9 cellular contexts compared by ENCODE assay signal in the genomic region with DNA sequence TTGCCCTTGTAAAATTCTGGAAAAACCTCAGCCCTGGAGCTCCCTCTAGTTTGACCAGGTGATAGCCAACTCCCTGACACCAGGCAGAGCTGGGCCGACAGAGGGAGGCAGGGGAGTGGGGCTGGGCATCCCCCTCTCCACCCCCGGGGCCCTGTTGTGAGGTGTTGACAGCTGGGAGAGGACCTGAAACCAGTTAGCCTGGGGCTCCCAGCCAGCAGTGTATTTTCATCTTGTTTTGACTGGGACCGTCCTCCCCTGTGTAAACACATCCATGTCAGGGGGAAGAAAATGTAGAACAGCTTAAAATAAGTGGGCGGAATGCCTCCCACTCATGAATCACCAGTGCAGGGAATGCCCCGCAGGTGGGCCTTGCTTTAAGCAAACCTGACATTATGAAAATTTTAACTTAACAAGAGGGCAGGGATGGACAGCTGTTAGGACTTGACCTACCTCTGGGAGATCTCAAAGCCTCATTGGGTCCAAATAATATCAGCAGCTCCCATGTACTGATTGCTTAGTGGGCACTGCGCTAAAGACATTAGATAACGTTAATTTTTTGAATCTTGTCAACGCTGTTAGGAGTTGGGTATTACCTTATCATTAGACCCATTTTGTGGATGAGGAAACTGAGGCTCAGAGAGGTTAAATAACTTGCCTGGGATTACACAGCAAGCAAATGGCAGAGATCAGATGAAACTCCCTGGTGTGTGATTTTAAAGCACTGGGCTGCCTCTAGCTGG. TPM values are rescaled to one million over a fixed set of nuclear protein-coding genes. Genes with fewer than 3 reads are reported as not detected.
DNase-seq lines count a peak whose midpoint lies in the region; ATAC-seq and TF ChIP-seq lines count a peak whose summit lies in the region.
"Had no signal": no experiment of that assay in that cellular context is flagged by ENCODE, and none has a peak within 500 bp of the region (broad histone marks: within the 10 kb centered on the region; RNA-seq: fewer than 3 reads in every experiment).

No MANE protein-coding gene starts in this region.

- H3K27ac ChIP-seq in sigmoid colon: peak overlapping the region; percentile 74 to 83 (median 80)

- H3K4me1 ChIP-seq in sigmoid colon: peaks cover 0 to 66% (median 54%) of the 10 kb centered on the region in 4 donors

- 73 to 77% methylated on average over 8 of the region's 8 CpGs for WGBS in sigmoid colon, 2 donors

- H3K9me3 ChIP-seq in sigmoid colon: no peaks in the 10 kb centered on the region

- H3K27me3 Mint-ChIP-seq in brain: peaks cover 4% of the 10 kb centered on the region
- H3K27me3 Mint-ChIP-seq: stimulated activated naive CD8-positive, alpha-beta T cell treated with anti-CD3 and anti-CD28 coated beads, Interleukin-15, Interleukin-2, amounts not matched to agents 100 ng/mL and 50 ng/mL, for 24 hours had no signal

- ATAC-seq in GM19351 (IDR thresholded peaks at IDR 0.05; ENCODE audit: unreplicated experiment): peak; percentile 84
- peak; percentile 92 for ATAC-seq in HG02852 (IDR thresholded peaks at IDR 0.05; ENCODE audit: unreplicated experiment)
- no peak for ATAC-seq in SK-N-SH treated with all-trans-retinoic acid at 6 μM for 48 hours

- TF ChIP-seq CTCF in brain (conservative IDR thresholded peaks at IDR 0.05) (no peak), sigmoid colon (IDR thresholded peaks at IDR 0.05) (no peak)

- H3K4me3 Mint-ChIP-seq in brain: no peak overlapping the region
- H3K4me3 Mint-ChIP-seq: stimulated activated naive CD8-positive, alpha-beta T cell treated with anti-CD3 and anti-CD28 coated beads, Interleukin-15, Interleukin-2, amounts not matched to agents 100 ng/mL and 50 ng/mL, for 24 hours had no signal

- no peaks in the 10 kb centered on the region for H3K27me3 ChIP-seq in sigmoid colon

- no peaks in the 10 kb centered on the region for H3K36me3 ChIP-seq in sigmoid colon

- H3K4me3 ChIP-seq in sigmoid colon: no peak overlapping the region

- no peak for TF ChIP-seq POLR2A in sigmoid colon (IDR thresholded peaks at IDR 0.05)

- no peaks in the 10 kb centered on the region for H3K36me3 Mint-ChIP-seq in brain

- intact Hi-C loops in sigmoid colon (cut with DNase I): no loop called here

- peaks cover 68% of the 10 kb centered on the region for H3K4me1 Mint-ChIP-seq in brain

- H3K27ac Mint-ChIP-seq in brain: peak overlapping the region in 3 of 5 experiments; percentile 35 to 61 (median 45)
- H3K27ac Mint-ChIP-seq: stimulated activated naive CD8-positive, alpha-beta T cell treated with anti-CD3 and anti-CD28 coated beads, Interleukin-15, Interleukin-2, amounts not matched to agents 100 ng/mL and 50 ng/mL, for 24 hours had no signal

- DNase-seq in sigmoid colon (no peak), SKM-1 treated with dmso at 0.1 percent for 144 hours (lab: John Stamatoyannopoulos, UW; ENCODE audit: unreplicated experiment) (no peak), AG08396 (ENCODE audit: low spot score) (no peak)
- DNase-seq in effector CD4-positive, alpha-beta T cell: no peak

- TF ChIP-seq EP300 in sigmoid colon (IDR thresholded peaks at IDR 0.05): no peak

- H3K9me3 Mint-ChIP-seq in brain: no peaks in the 10 kb centered on the region
- H3K9me3 Mint-ChIP-seq: stimulated activated naive CD8-positive, alpha-beta T cell treated with anti-CD3 and anti-CD28 coated beads, Interleukin-15, Interleukin-2, amounts not matched to agents 100 ng/mL and 50 ng/mL, for 24 hours had no signal

TF ChIP-seq in SK-N-SH treated with all-trans-retinoic acid at 6 μM for 48 hours, 23 proteins besides CTCF, POLR2A, EP300 and RAD21:
- TF ChIP-seq ZNF565 (CRISPR knock-in tag; conservative IDR thresholded peaks at IDR 0.05; ENCODE audit: low read depth) (no peak), ZNF70 (CRISPR knock-in tag; IDR thresholded peaks at IDR 0.05) (no peak)
TF ChIP-seq in SK-N-SH treated with all-trans-retinoic acid at 6 μM for 48 hours: peak in this region for 0.

RNA-seq across cellular contexts. Expression of gene TSC22D3, which starts 45.9 kb away (rescaled TPM):
- polyA plus RNA-seq in brain (ENCODE audit: insufficient read depth, low read depth, low replicate concordance) (44.9 TPM), sigmoid colon (100 to 1,000 TPM in 1 of 3 donors, 10 to 100 TPM in 2; 40.5 to 272 (median 64.9) TPM)
- 100 to 1,000 TPM; 232 to 551 (median 473) TPM for total RNA-seq in sigmoid colon

RNA-seq across cellular contexts. Expression of gene NCBP2L, which starts 47.8 kb away (rescaled TPM):
- not detected for polyA plus RNA-seq in brain (ENCODE audit: insufficient read depth, low read depth, low replicate concordance)
- total RNA-seq in sigmoid colon: not detected
- not detected for polyA plus RNA-seq in sigmoid colon
